ENCODE assay signal across 19 cellular contexts in the genomic region with DNA sequence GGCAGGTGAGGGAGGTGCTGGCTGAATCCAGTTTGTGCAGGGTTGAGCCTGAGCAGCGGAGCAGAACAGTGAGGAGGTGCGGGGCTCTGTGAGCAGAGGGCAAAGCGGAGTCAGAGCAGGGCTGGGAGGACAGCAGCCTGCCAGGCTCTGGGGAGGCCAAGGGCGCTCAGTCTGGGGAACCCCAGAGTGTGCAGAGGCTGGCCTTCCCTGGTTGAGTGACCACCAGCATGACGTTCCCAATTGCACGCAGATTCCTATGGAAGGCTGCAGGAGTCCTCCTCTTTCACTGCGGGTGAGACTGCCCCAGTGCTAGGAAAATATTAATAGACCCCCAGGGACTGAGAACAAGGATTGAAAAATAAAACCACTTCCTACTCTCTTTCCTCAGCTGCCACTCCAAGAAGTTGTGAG. TPM values are rescaled to one million over a fixed set of nuclear protein-coding genes. Genes with fewer than 3 reads are reported as not detected.
DNase-seq lines count a peak whose midpoint lies in the region; ATAC-seq and TF ChIP-seq lines count a peak whose summit lies in the region.
"Had no signal": no experiment of that assay in that cellular context is flagged by ENCODE, and none has a peak within 500 bp of the region (broad histone marks: within the 10 kb centered on the region; RNA-seq: fewer than 3 reads in every experiment).

No MANE protein-coding gene starts in this region.

- ATAC-seq in right cardiac atrium, result no peak
- ATAC-seq in activated T-cell treated with anti-CD3 and anti-CD28 coated beads, Interleukin-2, amount 50 U/mL, for 72 hours (replicated peaks in 1 of 2), result no peak
- ATAC-seq: CD8-positive, alpha-beta T cell; esophagus mucosa; natural killer cell had no signal

- H3K4me1 Mint-ChIP-seq in progenitor cell of endocrine pancreas (ENCODE audit: low read depth), result peaks cover 14% of the 10 kb centered on the region
- no peaks in the 10 kb centered on the region for H3K4me1 Mint-ChIP-seq in activated T-cell treated with anti-CD3 and anti-CD28 coated beads, Interleukin-2, amount 50 U/mL, for 72 hours (ENCODE audit: low read depth)
- H3K4me1 Mint-ChIP-seq: natural killer cell had no signal

- H3K36me3 ChIP-seq in HAP-1 (replicated peaks), result no peaks in the 10 kb centered on the region
- H3K36me3 ChIP-seq: vagina had no signal

- peak overlapping the region; percentile 34 for H3K27ac Mint-ChIP-seq in progenitor cell of endocrine pancreas
- no peak overlapping the region for H3K27ac Mint-ChIP-seq in activated T-cell treated with anti-CD3 and anti-CD28 coated beads, Interleukin-2, amount 50 U/mL, for 72 hours
- H3K27ac Mint-ChIP-seq: CD8-positive, alpha-beta T cell; natural killer cell had no signal

- no peak for TF ChIP-seq CTCF in NB4 (IDR thresholded peaks at IDR 0.05; ENCODE audit: low read depth, low read length)
- TF ChIP-seq CTCF in progenitor cell of endocrine pancreas (IDR thresholded peaks at IDR 0.05; ENCODE audit: unreplicated experiment), result no peak

- H3K4me1 ChIP-seq in right cardiac atrium (ENCODE audit: control insufficient read depth, insufficient read depth, low read length) (peaks cover 36% of the 10 kb centered on the region), HAP-1 (no peaks in the 10 kb centered on the region)

- H3K36me3 Mint-ChIP-seq in progenitor cell of endocrine pancreas (ENCODE audit: insufficient read depth), result no peaks in the 10 kb centered on the region
- H3K36me3 Mint-ChIP-seq in activated T-cell treated with anti-CD3 and anti-CD28 coated beads, Interleukin-2, amount 50 U/mL, for 72 hours (ENCODE audit: insufficient read depth in 2 of 2), result no peaks in the 10 kb centered on the region
- H3K36me3 Mint-ChIP-seq: CD8-positive, alpha-beta T cell; natural killer cell had no signal

- H3K9me3 Mint-ChIP-seq in progenitor cell of endocrine pancreas (ENCODE audit: low read depth), result no peaks in the 10 kb centered on the region
- H3K9me3 Mint-ChIP-seq in activated T-cell treated with anti-CD3 and anti-CD28 coated beads, Interleukin-2, amount 50 U/mL, for 72 hours, result no peaks in the 10 kb centered on the region
- H3K9me3 Mint-ChIP-seq: CD8-positive, alpha-beta T cell; natural killer cell had no signal

- DNase-seq in ACHN, result peak; percentile 93
- peak; percentile 53 for DNase-seq in NB4 (ENCODE audit: low read depth)
- no peak for DNase-seq in right cardiac atrium
- no peak for DNase-seq in progenitor cell of endocrine pancreas (ENCODE audit: low spot score, unreplicated experiment)
- no peak for DNase-seq in activated T-cell treated with anti-CD3 and anti-CD28 coated beads, Interleukin-2, amount 50 U/mL, for 72 hours
- DNase-seq in HAP-1 (ENCODE audit: low spot score in 2 of 2), result no peak
- no peak for DNase-seq in NCI-H187 treated with DMSO at 0.1 percent for 48 hours (lab: John Stamatoyannopoulos, UW)
- DNase-seq in AG08396 (ENCODE audit: low spot score), result no peak
- DNase-seq: activated naive CD4-positive, alpha-beta T cell treated with Interleukin-2 at 50 U/mL for 16 hours; CD8-positive, alpha-beta T cell; DMS79; natural killer cell; NCI-H2081; SHP77; stimulated activated naive CD4-positive, alpha-beta T cell treated with Interleukin-2 at 50 U/mL for 16 hours; T-helper 1 cell had no signal

- intact Hi-C loops in right cardiac atrium (cut with DNase I), result no loop called here

- peak overlapping the region; percentile 89 for H3K27ac ChIP-seq in right cardiac atrium (ENCODE audit: low read length)
- H3K27ac ChIP-seq: vagina had no signal

- H3K27me3 ChIP-seq in right cardiac atrium (ENCODE audit: control insufficient read depth, insufficient read depth), result no peaks in the 10 kb centered on the region
- H3K27me3 ChIP-seq in HAP-1 (ENCODE audit: low read depth), result no peaks in the 10 kb centered on the region
- H3K27me3 ChIP-seq: vagina had no signal

- in situ Hi-C loops in ACHN (cut with HindIII; ENCODE audit: low pct_ligation_motif_present, low pct_unique_long_range_greater_than_20kb, low sequenced_read_pairs) (no loop called here), HAP-1 (cut with MboI; ENCODE audit: low sequenced_read_pairs) (no loop called here)

- TF ChIP-seq POLR2A in NB4 (IDR thresholded peaks at IDR 0.05; ENCODE audit: extremely low read depth, insufficient read length), result no peak

- WGBS in right cardiac atrium, result 70% methylated on average over 7 of the region's 7 CpGs

- H3K27me3 Mint-ChIP-seq in progenitor cell of endocrine pancreas, result no peaks in the 10 kb centered on the region
- H3K27me3 Mint-ChIP-seq in activated T-cell treated with anti-CD3 and anti-CD28 coated beads, Interleukin-2, amount 50 U/mL, for 72 hours (ENCODE audit: low read depth), result peaks cover 17% of the 10 kb centered on the region

- no peak overlapping the region for H3K4me3 Mint-ChIP-seq in progenitor cell of endocrine pancreas (ENCODE audit: low read depth)
- H3K4me3 Mint-ChIP-seq in activated T-cell treated with anti-CD3 and anti-CD28 coated beads, Interleukin-2, amount 50 U/mL, for 72 hours, result no peak overlapping the region
- H3K4me3 Mint-ChIP-seq: CD8-positive, alpha-beta T cell; natural killer cell had no signal

- no peak overlapping the region for H3K4me3 ChIP-seq in NB4 (ENCODE audit: low read depth, low read length)
- no peak overlapping the region for H3K4me3 ChIP-seq in right cardiac atrium (ENCODE audit: low read length)
- no peak overlapping the region for H3K4me3 ChIP-seq in HAP-1
- H3K4me3 ChIP-seq: vagina had no signal

- H3K9me3 ChIP-seq in right cardiac atrium (ENCODE audit: control insufficient read depth, low read length), result no peaks in the 10 kb centered on the region
- H3K9me3 ChIP-seq in HAP-1, result no peaks in the 10 kb centered on the region
- H3K9me3 ChIP-seq: vagina had no signal

RNA-seq across cellular contexts. Expression of a gene that starts 13.2 kb away (rescaled TPM):
- total RNA-seq in right cardiac atrium (100 to 1,000 TPM; 244 to 374 (median 303) TPM), progenitor cell of endocrine pancreas (25.1 and 27.7 TPM in 2 replicates)
- 184 TPM for polyA plus RNA-seq in right cardiac atrium
- total RNA-seq in activated T-cell treated with anti-CD3 and anti-CD28 coated beads, Interleukin-2, amount 50 U/mL, for 72 hours, result under 1 TPM; 0.19 to 0.72 TPM
- total RNA-seq: CD8-positive, alpha-beta T cell had no signal

RNA-seq across cellular contexts. Expression of a gene that starts 31.9 kb away (rescaled TPM):
- under 1 TPM in 2 of 4 donors, not detected in 2; 0.17 to 0.35 TPM for total RNA-seq in right cardiac atrium
- polyA plus RNA-seq in right cardiac atrium, result 0.09 TPM
- total RNA-seq in progenitor cell of endocrine pancreas, result 2.3 and 2.4 TPM in 2 replicates
- total RNA-seq in activated T-cell treated with anti-CD3 and anti-CD28 coated beads, Interleukin-2, amount 50 U/mL, for 72 hours, result under 1 TPM; 0.53 to 0.58 TPM
- total RNA-seq: esophagus mucosa, glomerular endothelial cell, natural killer cell, vagina had no signal

Comparison
In these comparisons a context has a peak if more than half of its experiments do, and no peak if none do; other contexts are left out.
1. DNase-seq: peak in ACHN (single experiment) and NB4 (single experiment); none in right cardiac atrium (0 of 3), progenitor cell of endocrine pancreas (single experiment), activated T-cell treated with anti-CD3 and anti-CD28 coated beads, Interleukin-2, amount 50 U/mL, for 72 hours (0 of 2), HAP-1 (0 of 2), NCI-H187 treated with DMSO at 0.1 percent for 48 hours (single experiment) and AG08396 (single experiment).
2. RNA of a gene that starts 13.2 kb away (total RNA-seq): 244 to 374 TPM in right cardiac atrium and 25.1 to 27.7 TPM in progenitor cell of endocrine pancreas; 0.19 to 0.72 TPM in activated T-cell treated with anti-CD3 and anti-CD28 coated beads, Interleukin-2, amount 50 U/mL, for 72 hours; every median in the first group is over 10 times any median in the second.